8 cellular contexts compared by ENCODE assay signal in genomic region chr3:13286873-13287272, GRCh38.
"Had no signal": no experiment of that assay in that cellular context is flagged by ENCODE, and none has a peak within 500 bp of the region (broad histone marks: within the 10 kb centered on the region; RNA-seq: fewer than 3 reads in every experiment).

No MANE protein-coding gene starts in this region.

- H3K4me2 ChIP-seq: GM23338 had no signal

- H2AFZ ChIP-seq: GM23338 had no signal

- H3K27ac Mint-ChIP-seq: GM23338, H9, IgD-negative memory B cell had no signal

- FAIRE-seq: H1, H54, HTR-8/SVneo had no signal

- H3K4me3 ChIP-seq: GM23338 had no signal

- ATAC-seq: GM23338 had no signal

- DNase-seq: H9, HCEC 1CT, KG1 had no signal

- H3K4me3 Mint-ChIP-seq: GM23338, H9 had no signal
